17 cellular contexts compared by ENCODE assay signal in the genomic region with DNA sequence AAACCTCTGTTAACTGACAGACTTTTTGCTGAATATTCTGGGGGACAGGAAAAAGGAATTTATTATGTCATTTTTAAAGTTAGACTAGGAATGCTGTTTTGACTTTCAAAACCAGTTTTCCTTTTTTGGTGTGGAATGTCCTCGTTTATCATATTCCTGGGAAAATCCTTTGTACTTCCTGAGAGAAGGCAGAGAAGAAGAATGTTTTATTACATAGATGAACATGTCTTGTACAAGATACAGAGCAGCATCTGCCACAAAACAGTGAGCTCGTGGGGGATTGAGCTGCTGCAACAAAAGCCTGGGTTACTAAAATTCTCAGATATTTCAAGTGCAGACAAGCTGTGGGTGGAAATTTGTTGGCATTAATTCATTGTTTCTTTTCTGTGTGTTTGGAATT. TPM values are rescaled to one million over a fixed set of nuclear protein-coding genes. Genes with fewer than 3 reads are reported as not detected.
DNase-seq lines count a peak whose midpoint lies in the region; ATAC-seq and TF ChIP-seq lines count a peak whose summit lies in the region.
"Had no signal": no experiment of that assay in that cellular context is flagged by ENCODE, and none has a peak within 500 bp of the region (broad histone marks: within the 10 kb centered on the region; RNA-seq: fewer than 3 reads in every experiment).

No MANE protein-coding gene starts in this region.

- H3K27me3 Mint-ChIP-seq in CD14-positive monocyte (ENCODE audit: low read depth in 3 of 3): no peaks in the 10 kb centered on the region
- H3K27me3 Mint-ChIP-seq: activated naive CD8-positive, alpha-beta T cell; B cell; dendritic cell treated with granulocyte-macrophage colony-stimulating factor and Interleukin-4, amounts not matched to agents 40 ng/mL and 50 ng/mL, for 4 days; stimulated activated naive B cell treated with anti-CD40 and anti-IgM and Interleukin-4, amounts not matched to agents 10 μg/mL and 1 μg/mL and 100 μg/mL, for 72 hours had no signal

- TF ChIP-seq CTCF in neutrophil (IDR thresholded peaks at IDR 0.05) (no peak), CD14-positive monocyte (IDR thresholded peaks at IDR 0.05) (no peak)

- H3K27me3 ChIP-seq in SJSA1 (replicated peaks) (no peaks in the 10 kb centered on the region), neutrophil (no peaks in the 10 kb centered on the region)

- peaks cover 17 to 23% of the 10 kb centered on the region in 2 donors for H3K36me3 Mint-ChIP-seq in CD14-positive monocyte

- no peaks in the 10 kb centered on the region for H3K9me3 Mint-ChIP-seq in CD14-positive monocyte
- H3K9me3 Mint-ChIP-seq: dendritic cell treated with granulocyte-macrophage colony-stimulating factor and Interleukin-4, amounts not matched to agents 40 ng/mL and 50 ng/mL, for 4 days; stimulated activated naive B cell treated with anti-CD40 and anti-IgM and Interleukin-4, amounts not matched to agents 10 μg/mL and 1 μg/mL and 100 μg/mL, for 72 hours had no signal

- peak; percentile 29 for DNase-seq in Ammon's horn (ENCODE audit: low spot score)
- DNase-seq in SJSA1 (ENCODE audit: low read depth in 1 of 2, low spot score in 2 of 2): peak in 1 of 2 experiments; percentile 66
- DNase-seq in fibroblast of peridontal ligament (ENCODE audit: extremely low read depth): peak; percentile 83
- no peak for DNase-seq in CD14-positive monocyte (ENCODE audit: low spot score)
- no peak for DNase-seq in stimulated activated CD4-positive, alpha-beta T cell treated with anti-CD3 and anti-CD28 coated beads, Interleukin-4, amount 100 ng/mL, for 24 hours
- no peak for DNase-seq in central memory CD4-positive, alpha-beta T cell
- DNase-seq: NCI-H2081 treated with DMSO at 0.1 percent for 48 hours; stimulated activated CD4-positive, alpha-beta T cell treated with anti-CD3 and anti-CD28 coated beads, Interleukin-4, amount 100 ng/mL, for 1 hour; stimulated activated naive B cell treated with anti-CD40 and anti-IgM and Interleukin-4, amounts not matched to agents 10 μg/mL and 1 μg/mL and 100 μg/mL, for 72 hours had no signal

- no peak overlapping the region for H3K27ac Mint-ChIP-seq in CD14-positive monocyte
- H3K27ac Mint-ChIP-seq: activated naive CD8-positive, alpha-beta T cell; B cell; dendritic cell treated with granulocyte-macrophage colony-stimulating factor and Interleukin-4, amounts not matched to agents 40 ng/mL and 50 ng/mL, for 4 days; stimulated activated naive B cell treated with anti-CD40 and anti-IgM and Interleukin-4, amounts not matched to agents 10 μg/mL and 1 μg/mL and 100 μg/mL, for 72 hours had no signal

- H3K4me1 ChIP-seq in SJSA1 (replicated peaks): peaks cover 48% of the 10 kb centered on the region
- H3K4me1 ChIP-seq in neutrophil (ENCODE audit: control insufficient read depth in 1 of 2, insufficient read depth in 1 of 2, low read depth in 1 of 2, low read length in 1 of 2): peaks cover 12 to 19% of the 10 kb centered on the region in 2 experiments

- H3K36me3 ChIP-seq in SJSA1: peaks cover 26% of the 10 kb centered on the region
- H3K36me3 ChIP-seq in neutrophil: peaks cover 14% of the 10 kb centered on the region

- H3K4me3 Mint-ChIP-seq in CD14-positive monocyte: no peak overlapping the region
- H3K4me3 Mint-ChIP-seq: activated naive CD8-positive, alpha-beta T cell; B cell; dendritic cell treated with granulocyte-macrophage colony-stimulating factor and Interleukin-4, amounts not matched to agents 40 ng/mL and 50 ng/mL, for 4 days; stimulated activated naive B cell treated with anti-CD40 and anti-IgM and Interleukin-4, amounts not matched to agents 10 μg/mL and 1 μg/mL and 100 μg/mL, for 72 hours had no signal

- intact Hi-C loops in CD14-positive monocyte (cut with micrococcal nuclease): no loop called here

- H3K9me3 ChIP-seq in SJSA1 (replicated peaks): no peaks in the 10 kb centered on the region
- H3K9me3 ChIP-seq in neutrophil: no peaks in the 10 kb centered on the region

- peaks cover 5% of the 10 kb centered on the region for H3K4me1 Mint-ChIP-seq in CD14-positive monocyte

- H3K4me3 ChIP-seq in SJSA1 (no peak overlapping the region), neutrophil (ENCODE audit: low read depth in 1 of 2, low read length in 1 of 2) (no peak overlapping the region)
- H3K4me3 ChIP-seq: GM12878 had no signal

- H3K27ac ChIP-seq in SJSA1: peak overlapping the region; percentile 82
- peak overlapping the region; percentile 35 for H3K27ac ChIP-seq in neutrophil
- H3K27ac ChIP-seq: HL-60, parathyroid adenoma had no signal

- no peak for ATAC-seq in GM18907 (IDR thresholded peaks at IDR 0.05; ENCODE audit: unreplicated experiment)
- ATAC-seq: GM12878; stimulated activated naive B cell treated with anti-CD40 and anti-IgM and Interleukin-4, amounts not matched to agents 10 μg/mL and 1 μg/mL and 100 μg/mL, for 72 hours had no signal

RNA-seq across cellular contexts. Expression of gene MCU, which starts 20.2 kb away (rescaled TPM):
- total RNA-seq in SJSA1 (2014; rRNA removed; shearing (Covaris generic)): 35.0 and 59.9 TPM in 2 replicates
- 10 to 100 TPM; 11.7 to 16.5 TPM for polyA plus RNA-seq in CD14-positive monocyte

Comparison
In these comparisons a context has a peak if more than half of its experiments do, and no peak if none do; other contexts are left out.
1. DNase-seq: peak in Ammon's horn (single experiment) and fibroblast of peridontal ligament (single experiment); none in CD14-positive monocyte (single experiment), stimulated activated CD4-positive, alpha-beta T cell treated with anti-CD3 and anti-CD28 coated beads, Interleukin-4, amount 100 ng/mL, for 24 hours (single experiment) and central memory CD4-positive, alpha-beta T cell (single experiment).